ENCODE assay signal across 19 cellular contexts in genomic region chr12:77767756-77768343, GRCh38.
"Had no signal": no experiment of that assay in that cellular context is flagged by ENCODE, and none has a peak within 500 bp of the region (broad histone marks: within the 10 kb centered on the region; RNA-seq: fewer than 3 reads in every experiment).

No MANE protein-coding gene starts in this region.

- H3K4me2 ChIP-seq: SK-N-SH had no signal

- H3K27ac ChIP-seq: RWPE1 had no signal

- H3K9me3 ChIP-seq: SK-N-SH had no signal

- H3K9me2 ChIP-seq: SK-N-SH had no signal

- ATAC-seq: Panc1, PC-3, T-cell had no signal

- DNase-seq: KBM-7, MV-4-11, NCI-H1092 treated with DMSO at 0.1 percent for 48 hours, NCI-H1436, NCI-H187 treated with DMSO at 0.1 percent for 48 hours, NCI-H2029 treated with DMSO at 0.1 percent for 48 hours, NCI-H2107, NCI-H345, NCI-H446 treated with DMSO at 0.1 percent for 48 hours, NCI-H510A treated with DMSO at 0.1 percent for 48 hours, NCI-H526, NCI-H774, PC-3, SHP77, SK-N-SH, SW 1271, T-cell had no signal
